ENCODE assay signal across 8 cellular contexts in genomic region chr13:52128714-52129700, GRCh38. TPM values are rescaled to one million over a fixed set of nuclear protein-coding genes. Genes with fewer than 3 reads are reported as not detected.
DNase-seq lines count a peak whose midpoint lies in the region; ATAC-seq lines count a peak whose summit lies in the region.

A gene with protein sequence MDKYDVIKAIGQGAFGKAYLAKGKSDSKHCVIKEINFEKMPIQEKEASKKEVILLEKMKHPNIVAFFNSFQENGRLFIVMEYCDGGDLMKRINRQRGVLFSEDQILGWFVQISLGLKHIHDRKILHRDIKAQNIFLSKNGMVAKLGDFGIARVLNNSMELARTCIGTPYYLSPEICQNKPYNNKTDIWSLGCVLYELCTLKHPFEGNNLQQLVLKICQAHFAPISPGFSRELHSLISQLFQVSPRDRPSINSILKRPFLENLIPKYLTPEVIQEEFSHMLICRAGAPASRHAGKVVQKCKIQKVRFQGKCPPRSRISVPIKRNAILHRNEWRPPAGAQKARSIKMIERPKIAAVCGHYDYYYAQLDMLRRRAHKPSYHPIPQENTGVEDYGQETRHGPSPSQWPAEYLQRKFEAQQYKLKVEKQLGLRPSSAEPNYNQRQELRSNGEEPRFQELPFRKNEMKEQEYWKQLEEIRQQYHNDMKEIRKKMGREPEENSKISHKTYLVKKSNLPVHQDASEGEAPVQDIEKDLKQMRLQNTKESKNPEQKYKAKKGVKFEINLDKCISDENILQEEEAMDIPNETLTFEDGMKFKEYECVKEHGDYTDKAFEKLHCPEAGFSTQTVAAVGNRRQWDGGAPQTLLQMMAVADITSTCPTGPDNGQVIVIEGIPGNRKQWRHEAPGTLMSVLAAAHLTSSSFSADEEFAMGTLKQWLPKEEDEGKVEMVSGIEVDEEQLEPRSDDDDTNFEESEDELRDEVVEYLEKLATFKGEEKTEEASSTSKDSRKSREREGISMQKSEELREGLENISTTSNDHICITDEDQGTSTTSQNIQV (minus strand): TSS chr13:52129073. CDS start chr13:52127482, 1,591 bp downstream.

- H3K27ac Mint-ChIP-seq in activated naive CD8-positive, alpha-beta T cell treated with anti-CD3 and anti-CD28 coated beads, Interleukin-2, amount 50 U/mL, for 24 hours = no peak within 1 kb of the TSS

- intact Hi-C loops in left cardiac atrium (cut with DNase I) = loop anchor here (5.0 to 10.0 kb wide), 6 partner anchors 127 to 1004 kb away; partner anchors contain the start of gene TMEM272 (in 1 of the 2)
- intact Hi-C loops in posterior cingulate gyrus (cut with DNase I) = loop anchor here (1.0 to 5.0 kb wide), 5 partner anchors 66 to 312 kb away; partner anchors contain the start of gene TMEM272

- peaks cover 8% of the 10 kb centered on the region for H3K27me3 Mint-ChIP-seq in activated naive CD8-positive, alpha-beta T cell treated with anti-CD3 and anti-CD28 coated beads, Interleukin-2, amount 50 U/mL, for 24 hours

- ATAC-seq in GM21390 (IDR thresholded peaks at IDR 0.05; ENCODE audit: unreplicated experiment) (peak; percentile 61), left cardiac atrium (peak; percentile 86 to 93)
- peak; percentile 77 for ATAC-seq in activated naive CD8-positive, alpha-beta T cell treated with anti-CD3 and anti-CD28 coated beads, Interleukin-2, amount 50 U/mL, for 24 hours

- WGBS in HUES64 = 13% methylated on average over 70 of the region's 71 CpGs
- WGBS in urinary bladder = 9% methylated on average over 71 of the region's 71 CpGs

- H3K4me1 ChIP-seq in HUES64 (ENCODE audit: insufficient read depth, low read length) (no peaks in the 10 kb centered on the region), urinary bladder (ENCODE audit: insufficient read depth) (no peaks in the 10 kb centered on the region)

- H3K4me3 ChIP-seq in HUES64 (ENCODE audit: low read length) = peak within 1 kb of the TSS; percentile 61
- peak within 1 kb of the TSS; percentile 53 for H3K4me3 ChIP-seq in urinary bladder (ENCODE audit: low read depth, low read length)

- H3K27ac ChIP-seq in HUES64 (ENCODE audit: low read depth, low read length) (no peak within 1 kb of the TSS), urinary bladder (ENCODE audit: low read depth) (no peak within 1 kb of the TSS)

- no peaks in the 10 kb centered on the region for H3K9me3 Mint-ChIP-seq in activated naive CD8-positive, alpha-beta T cell treated with anti-CD3 and anti-CD28 coated beads, Interleukin-2, amount 50 U/mL, for 24 hours

- 0 out of 2 replicates have a peak, but pooled peaks cover 4% of the 10 kb centered on the region for H3K9me3 ChIP-seq in HUES64 (ENCODE audit: insufficient read depth, low read depth, low read length)

- peaks cover 2% of the 10 kb centered on the region for H3K36me3 Mint-ChIP-seq in activated naive CD8-positive, alpha-beta T cell treated with anti-CD3 and anti-CD28 coated beads, Interleukin-2, amount 50 U/mL, for 24 hours (ENCODE audit: low read depth)

- H3K36me3 ChIP-seq in HUES64 (ENCODE audit: insufficient read depth, low read length) (peaks cover 34% of the 10 kb centered on the region), urinary bladder (ENCODE audit: insufficient read depth) (no peaks in the 10 kb centered on the region)

- peaks cover 7% of the 10 kb centered on the region; the same call in 1 of the 2 replicates for H3K27me3 ChIP-seq in HUES64 (ENCODE audit: insufficient read depth, low read length)

- H3K4me1 Mint-ChIP-seq in activated naive CD8-positive, alpha-beta T cell treated with anti-CD3 and anti-CD28 coated beads, Interleukin-2, amount 50 U/mL, for 24 hours = peaks cover 15% of the 10 kb centered on the region

- peak within 1 kb of the TSS; percentile 28; the same call in 1 of the 2 replicates for H3K9ac ChIP-seq in HUES64 (ENCODE audit: low read depth, low read length)

- peak; percentile 90 for DNase-seq in DMS53 (lab: John Stamatoyannopoulos, UW)
- DNase-seq in SKM-1 treated with dmso at 0.1 percent for 144 hours (lab: John Stamatoyannopoulos, UW; ENCODE audit: unreplicated experiment) = peak; percentile 47
- DNase-seq in activated naive CD8-positive, alpha-beta T cell treated with anti-CD3 and anti-CD28 coated beads, Interleukin-2, amount 50 U/mL, for 24 hours = peak; percentile 65
- peak; percentile 74 for DNase-seq in left cardiac atrium
- DNase-seq in posterior cingulate gyrus = peak; percentile 21 to 93 (median 55)

- peak within 1 kb of the TSS; percentile 82 for H3K4me3 Mint-ChIP-seq in activated naive CD8-positive, alpha-beta T cell treated with anti-CD3 and anti-CD28 coated beads, Interleukin-2, amount 50 U/mL, for 24 hours

RNA-seq across cellular contexts. Expression of the gene that starts here (rescaled TPM):
- polyA plus RNA-seq in HUES64 (2013, experiment 1 of 2) = 0.15 TPM
- polyA plus RNA-seq in HUES64 (2013, experiment 2 of 2) = 0.13 TPM
- total RNA-seq in left cardiac atrium (under 1 TPM; 0.44 TPM), urinary bladder (1.4 TPM)
- polyA plus RNA-seq in urinary bladder = 0.16 TPM

Comparison
In these comparisons a context has a peak if more than half of its experiments do, and no peak if none do; other contexts are left out.
1. Peak in DNase-seq and ATAC-seq in left cardiac atrium; RNA of the gene not detected or under 1 TPM.